In genomic region chr11:88508558-88508807, GRCh38 we compare ENCODE assay signal across 8 cellular contexts.
A peak's percentile ranks its signal among the peaks of the same experiment; 100 is the strongest.
DNase-seq lines count a peak whose midpoint lies in the region; ATAC-seq, FAIRE-seq and TF ChIP-seq lines count a peak whose summit lies in the region.

No MANE protein-coding gene starts in this region.

- H3K4me1 Mint-ChIP-seq in activated CD4-positive, alpha-beta T cell treated with anti-CD3 and anti-CD28 coated beads, Interleukin-2, amount 10 ng/mL, durations not matched to agents 7 days and 5 days = peaks cover 13% of the 10 kb centered on the region
- peaks cover 4% of the 10 kb centered on the region for H3K4me1 Mint-ChIP-seq in activated T-helper 2 cell treated with anti-CD3 and anti-CD28 coated beads, Interferon-gamma antibody, Interleukin-2, Interleukin-4, amounts not matched to agents 10 μg/mL and 5 μg/mL and 100 μg/mL, durations not matched to agents 14 hours and 24 hours and 36 hours (ENCODE audit: low read depth)
- H3K4me1 Mint-ChIP-seq in stimulated activated naive CD8-positive, alpha-beta T cell treated with anti-CD3 and anti-CD28 coated beads, Interleukin-15, amount 100 ng/mL, for 72 hours = peaks cover 17% of the 10 kb centered on the region

- no peak overlapping the region for H3K9ac ChIP-seq in keratinocyte (ENCODE audit: control insufficient read depth, extremely low read depth, insufficient read depth, low read length)

- H3K4me2 ChIP-seq in keratinocyte (ENCODE audit: control insufficient read depth, extremely low read depth, insufficient read depth, low read depth, low read length) = peak overlapping the region; percentile 47

- no peaks in the 10 kb centered on the region for H3K36me3 ChIP-seq in keratinocyte (ENCODE audit: control insufficient read depth in 2 of 2, extremely low read depth in 1 of 2, insufficient read depth in 2 of 2, low read length in 2 of 2)

- no peak for FAIRE-seq in keratinocyte (lab: Jason Lieb, UNC)

- peak overlapping the region; percentile 64 for H3K4me3 Mint-ChIP-seq in activated CD4-positive, alpha-beta T cell treated with anti-CD3 and anti-CD28 coated beads, Interleukin-2, amount 10 ng/mL, durations not matched to agents 7 days and 5 days
- H3K4me3 Mint-ChIP-seq in activated T-helper 2 cell treated with anti-CD3 and anti-CD28 coated beads, Interferon-gamma antibody, Interleukin-2, Interleukin-4, amounts not matched to agents 10 μg/mL and 5 μg/mL and 100 μg/mL, durations not matched to agents 14 hours and 24 hours and 36 hours (ENCODE audit: low read depth) = peak overlapping the region; percentile 69
- H3K4me3 Mint-ChIP-seq in stimulated activated naive CD8-positive, alpha-beta T cell treated with anti-CD3 and anti-CD28 coated beads, Interleukin-15, amount 100 ng/mL, for 72 hours = peak overlapping the region; percentile 76 to 86

- no peak overlapping the region for H3K4me3 ChIP-seq in keratinocyte (ENCODE audit: control insufficient read depth in 2 of 3, extremely low read depth in 1 of 3, insufficient read depth in 2 of 3, low read depth in 1 of 3, low read length in 3 of 3)

- H3K27me3 ChIP-seq in keratinocyte (ENCODE audit: control insufficient read depth, extremely low read depth, insufficient read depth, low read length) = no peaks in the 10 kb centered on the region

- H4K20me1 ChIP-seq in keratinocyte (ENCODE audit: control insufficient read depth, extremely low read depth, insufficient read depth, low read length) = no peaks in the 10 kb centered on the region

- no peaks in the 10 kb centered on the region for H3K9me3 Mint-ChIP-seq in activated CD4-positive, alpha-beta T cell treated with anti-CD3 and anti-CD28 coated beads, Interleukin-2, amount 10 ng/mL, durations not matched to agents 7 days and 5 days
- H3K9me3 Mint-ChIP-seq in activated T-helper 2 cell treated with anti-CD3 and anti-CD28 coated beads, Interferon-gamma antibody, Interleukin-2, Interleukin-4, amounts not matched to agents 10 μg/mL and 5 μg/mL and 100 μg/mL, durations not matched to agents 14 hours and 24 hours and 36 hours = no peaks in the 10 kb centered on the region
- no peaks in the 10 kb centered on the region for H3K9me3 Mint-ChIP-seq in stimulated activated naive CD8-positive, alpha-beta T cell treated with anti-CD3 and anti-CD28 coated beads, Interleukin-15, amount 100 ng/mL, for 72 hours

- no peak for DNase-seq in activated CD4-positive, alpha-beta T cell treated with anti-CD3 and anti-CD28 coated beads, Interleukin-2, amount 10 ng/mL, durations not matched to agents 7 days and 5 days
- no peak for DNase-seq in activated CD4-positive, alpha-beta T cell treated with anti-CD3 and anti-CD28 coated beads, Interleukin-2, amount 50 U/mL, for 4 hours
- DNase-seq in activated T-helper 2 cell treated with anti-CD3 and anti-CD28 coated beads, Interferon-gamma antibody, Interleukin-2, Interleukin-4, amounts not matched to agents 10 μg/mL and 5 μg/mL and 100 μg/mL, durations not matched to agents 14 hours and 24 hours and 36 hours (ENCODE audit: low spot score) = no peak
- DNase-seq in keratinocyte (ENCODE audit: low read depth, low spot score) = no peak
- DNase-seq in stimulated activated naive CD8-positive, alpha-beta T cell treated with anti-CD3 and anti-CD28 coated beads, Interleukin-15, amount 100 ng/mL, for 72 hours = peak; percentile 4 to 10
- no peak for DNase-seq in COLO668 (lab: John Stamatoyannopoulos, UW; ENCODE audit: unreplicated experiment)
- DNase-seq in stimulated activated CD4-positive, alpha-beta T cell treated with anti-CD3 and anti-CD28 coated beads, Interleukin-2, amount 100 ng/mL, for 24 hours = no peak
- DNase-seq in NK-92 (lab: John Stamatoyannopoulos, UW; ENCODE audit: unreplicated experiment) = no peak

- H3K36me3 Mint-ChIP-seq in activated CD4-positive, alpha-beta T cell treated with anti-CD3 and anti-CD28 coated beads, Interleukin-2, amount 10 ng/mL, durations not matched to agents 7 days and 5 days (ENCODE audit: low read depth) = peaks cover 3% of the 10 kb centered on the region
- H3K36me3 Mint-ChIP-seq in activated T-helper 2 cell treated with anti-CD3 and anti-CD28 coated beads, Interferon-gamma antibody, Interleukin-2, Interleukin-4, amounts not matched to agents 10 μg/mL and 5 μg/mL and 100 μg/mL, durations not matched to agents 14 hours and 24 hours and 36 hours (ENCODE audit: low read depth) = no peaks in the 10 kb centered on the region

- no peaks in the 10 kb centered on the region for H3K79me2 ChIP-seq in keratinocyte (ENCODE audit: control insufficient read depth, insufficient read depth, low read length)

- H3K9me3 ChIP-seq in keratinocyte (ENCODE audit: control insufficient read depth, low read depth, low read length) = no peaks in the 10 kb centered on the region

- intact Hi-C loops in activated T-helper 2 cell treated with anti-CD3 and anti-CD28 coated beads, Interferon-gamma antibody, Interleukin-2, Interleukin-4, amounts not matched to agents 10 μg/mL and 5 μg/mL and 100 μg/mL, durations not matched to agents 14 hours and 24 hours and 36 hours (cut with micrococcal nuclease) = no loop called here

- H3K27ac Mint-ChIP-seq in activated CD4-positive, alpha-beta T cell treated with anti-CD3 and anti-CD28 coated beads, Interleukin-2, amount 10 ng/mL, durations not matched to agents 7 days and 5 days = peak overlapping the region; percentile 60
- no peak overlapping the region for H3K27ac Mint-ChIP-seq in activated T-helper 2 cell treated with anti-CD3 and anti-CD28 coated beads, Interferon-gamma antibody, Interleukin-2, Interleukin-4, amounts not matched to agents 10 μg/mL and 5 μg/mL and 100 μg/mL, durations not matched to agents 14 hours and 24 hours and 36 hours
- peak overlapping the region in 1 of 2 donors; percentile 94 for H3K27ac Mint-ChIP-seq in stimulated activated naive CD8-positive, alpha-beta T cell treated with anti-CD3 and anti-CD28 coated beads, Interleukin-15, amount 100 ng/mL, for 72 hours

- dilution Hi-C loops in keratinocyte (cut with MboI; ENCODE audit: extremely low pct_ligation_motif_present, low sequenced_read_pairs) = no loop called here

- H3K9me1 ChIP-seq in keratinocyte (ENCODE audit: control insufficient read depth, extremely low read depth, insufficient read depth, low read length) = no peaks in the 10 kb centered on the region

- no peak for TF ChIP-seq CTCF in keratinocyte (optimal IDR thresholded peaks at IDR 0.05 in 1 of 3, IDR thresholded peaks at IDR 0.05 in 1 of 3, conservative IDR thresholded peaks at IDR 0.05 in 1 of 3; ENCODE audit: extremely low read depth in 1 of 3, insufficient read depth in 2 of 3, low read length in 3 of 3)

- POLR2A ChIA-PET in activated CD4-positive, alpha-beta T cell treated with anti-CD3 and anti-CD28 coated beads, Interleukin-2, amount 10 ng/mL, durations not matched to agents 7 days and 5 days (lab: Charles Lee) = no interaction called here

- H3K27me3 Mint-ChIP-seq in activated CD4-positive, alpha-beta T cell treated with anti-CD3 and anti-CD28 coated beads, Interleukin-2, amount 10 ng/mL, durations not matched to agents 7 days and 5 days = peaks cover 59% of the 10 kb centered on the region
- peaks cover 75% of the 10 kb centered on the region for H3K27me3 Mint-ChIP-seq in activated T-helper 2 cell treated with anti-CD3 and anti-CD28 coated beads, Interferon-gamma antibody, Interleukin-2, Interleukin-4, amounts not matched to agents 10 μg/mL and 5 μg/mL and 100 μg/mL, durations not matched to agents 14 hours and 24 hours and 36 hours (ENCODE audit: low read depth)
- H3K27me3 Mint-ChIP-seq in stimulated activated naive CD8-positive, alpha-beta T cell treated with anti-CD3 and anti-CD28 coated beads, Interleukin-15, amount 100 ng/mL, for 72 hours = peaks cover 74% of the 10 kb centered on the region

- no peak overlapping the region for H3K27ac ChIP-seq in keratinocyte (ENCODE audit: control insufficient read depth, insufficient read depth, low read length)

- ATAC-seq in stimulated activated naive CD8-positive, alpha-beta T cell treated with anti-CD3 and anti-CD28 coated beads, Interleukin-15, amount 100 ng/mL, for 72 hours = peak; percentile 50

- CTCF ChIA-PET in activated CD4-positive, alpha-beta T cell treated with anti-CD3 and anti-CD28 coated beads, Interleukin-2, amount 10 ng/mL, durations not matched to agents 7 days and 5 days (lab: Charles Lee) = no interaction called here

- no peak overlapping the region for H2AFZ ChIP-seq in keratinocyte (ENCODE audit: control insufficient read depth, low read length)

- peaks cover 2% of the 10 kb centered on the region for H3K4me1 ChIP-seq in keratinocyte (ENCODE audit: control insufficient read depth, extremely low read depth, insufficient read depth, low read length)

Comparison
In these comparisons a context has a peak if more than half of its experiments do, and no peak if none do; other contexts are left out.
1. DNase-seq: peak in stimulated activated naive CD8-positive, alpha-beta T cell treated with anti-CD3 and anti-CD28 coated beads, Interleukin-15, amount 100 ng/mL, for 72 hours (2 of 2); none in activated CD4-positive, alpha-beta T cell treated with anti-CD3 and anti-CD28 coated beads, Interleukin-2, amount 10 ng/mL, durations not matched to agents 7 days and 5 days (single experiment), activated CD4-positive, alpha-beta T cell treated with anti-CD3 and anti-CD28 coated beads, Interleukin-2, amount 50 U/mL, for 4 hours (0 of 2), activated T-helper 2 cell treated with anti-CD3 and anti-CD28 coated beads, Interferon-gamma antibody, Interleukin-2, Interleukin-4, amounts not matched to agents 10 μg/mL and 5 μg/mL and 100 μg/mL, durations not matched to agents 14 hours and 24 hours and 36 hours (single experiment), keratinocyte (single experiment), COLO668 (single experiment), stimulated activated CD4-positive, alpha-beta T cell treated with anti-CD3 and anti-CD28 coated beads, Interleukin-2, amount 100 ng/mL, for 24 hours (0 of 2) and NK-92 (single experiment).
2. Peak in every context shown above with its lines, with median percentiles within 50 percentile points of each other: H3K4me3 Mint-ChIP-seq.